ENCODE assay signal across 8 cellular contexts in genomic region chr16:27174007-27174406, GRCh38. TPM values are rescaled to one million over a fixed set of nuclear protein-coding genes. Genes with fewer than 3 reads are reported as not detected.
DNase-seq lines count a peak whose midpoint lies in the region; ATAC-seq and TF ChIP-seq lines count a peak whose summit lies in the region.

No MANE protein-coding gene starts in this region.

- H3K4me1 ChIP-seq in heart right ventricle, result peaks cover 0 to 7% (median 0%) of the 10 kb centered on the region in 9 donors

- peaks cover 0 to 8% (median 0%) of the 10 kb centered on the region in 7 donors for H3K27me3 ChIP-seq in heart right ventricle

- no peak overlapping the region for H3K27ac ChIP-seq in heart right ventricle

- peak; percentile 63 for ATAC-seq in activated CD8-positive, alpha-beta T cell treated with anti-CD3 and anti-CD28 coated beads for 36 hours
- ATAC-seq in left colon, result peak; percentile 68
- ATAC-seq in heart right ventricle, result no peak
- ATAC-seq in GM19351 (IDR thresholded peaks at IDR 0.05; ENCODE audit: unreplicated experiment), result no peak

- CTCF ChIA-PET in activated CD8-positive, alpha-beta T cell treated with anti-CD3 and anti-CD28 coated beads for 36 hours (lab: Charles Lee), result interaction anchor here (1.0 to 2.2 kb wide), 9 partner anchors 22 to 283 kb away, joined by 3 to 11 read pairs (median 4); no protein-coding TSS in a partner anchor

- H3K4me3 ChIP-seq in heart right ventricle, result no peak overlapping the region

- POLR2A ChIA-PET in activated CD8-positive, alpha-beta T cell treated with anti-CD3 and anti-CD28 coated beads for 36 hours (lab: Charles Lee), result interaction anchor here (0.6 to 1.8 kb wide), 7 partner anchors 12 to 233 kb away, joined by 3 to 6 read pairs (median 4); no protein-coding TSS in a partner anchor

- H3K27ac Mint-ChIP-seq in activated CD8-positive, alpha-beta T cell treated with anti-CD3 and anti-CD28 coated beads for 36 hours, result peak overlapping the region; percentile 79

- 38 to 41% methylated on average over 8 of the region's 8 CpGs for WGBS in heart right ventricle, 2 donors

- peak; percentile 53 for DNase-seq in CMK (ENCODE audit: low read depth)
- peak; percentile 75 for DNase-seq in NCI-H510A treated with DMSO at 0.1 percent for 48 hours (lab: John Stamatoyannopoulos, UW)
- DNase-seq in activated CD8-positive, alpha-beta T cell treated with anti-CD3 and anti-CD28 coated beads for 36 hours, result peak; percentile 83
- peak; percentile 31 to 41 for DNase-seq in left colon
- DNase-seq in H4 (ENCODE audit: low spot score), result no peak
- DNase-seq in mesenteric fat pad (ENCODE audit: low spot score), result no peak
- DNase-seq in heart right ventricle, result no peak

- H3K4me3 Mint-ChIP-seq in activated CD8-positive, alpha-beta T cell treated with anti-CD3 and anti-CD28 coated beads for 36 hours, result no peak overlapping the region

- no peaks in the 10 kb centered on the region for H3K36me3 ChIP-seq in heart right ventricle

- peaks cover 14% of the 10 kb centered on the region for H3K9me3 Mint-ChIP-seq in activated CD8-positive, alpha-beta T cell treated with anti-CD3 and anti-CD28 coated beads for 36 hours

- peaks cover 0 to 9% (median 0%) of the 10 kb centered on the region in 11 donors for H3K9me3 ChIP-seq in heart right ventricle

- intact Hi-C loops in activated CD8-positive, alpha-beta T cell treated with anti-CD3 and anti-CD28 coated beads for 36 hours (cut with micrococcal nuclease), result loop anchor here (5.0 kb wide), 2 partner anchors 63 to 193 kb away; no protein-coding TSS in a partner anchor
- intact Hi-C loops in left colon (cut with DNase I, micrococcal nuclease), result no loop called here
- intact Hi-C loops in heart right ventricle (cut with DNase I), result no loop called here

- no peaks in the 10 kb centered on the region for H3K27me3 Mint-ChIP-seq in activated CD8-positive, alpha-beta T cell treated with anti-CD3 and anti-CD28 coated beads for 36 hours

- H3K4me1 Mint-ChIP-seq in activated CD8-positive, alpha-beta T cell treated with anti-CD3 and anti-CD28 coated beads for 36 hours (ENCODE audit: low read depth), result peaks cover 82% of the 10 kb centered on the region

- peaks cover 3% of the 10 kb centered on the region for H3K36me3 Mint-ChIP-seq in activated CD8-positive, alpha-beta T cell treated with anti-CD3 and anti-CD28 coated beads for 36 hours (ENCODE audit: low read depth)

- no peak for TF ChIP-seq CTCF in activated CD8-positive, alpha-beta T cell treated with anti-CD3 and anti-CD28 coated beads for 36 hours (IDR thresholded peaks at IDR 0.05)
- no peak for TF ChIP-seq CTCF in heart right ventricle (IDR thresholded peaks at IDR 0.05)

RNA-seq across cellular contexts. Expression of gene KDM8, which starts 29.3 kb away (rescaled TPM):
- 10 to 100 TPM; 10.9 to 12.7 TPM for total RNA-seq in activated CD8-positive, alpha-beta T cell treated with anti-CD3 and anti-CD28 coated beads for 36 hours
- total RNA-seq in left colon (1 to 10 TPM; 8.8 to 9.6 TPM), mesenteric fat pad (3.5 TPM), heart right ventricle (1 to 10 TPM; 2.6 to 4.5 (median 3.3) TPM)
- 3.6 and 5.0 TPM in 2 replicates for total RNA-seq in H4 (2014; rRNA removed; shearing (Covaris generic))
- polyA plus RNA-seq in heart right ventricle, result 1 to 10 TPM; 1.5 to 5.8 TPM

Comparison
In these comparisons a context has a peak if more than half of its experiments do, and no peak if none do; other contexts are left out.
1. DNase-seq: peak in CMK (single experiment), NCI-H510A treated with DMSO at 0.1 percent for 48 hours (single experiment), activated CD8-positive, alpha-beta T cell treated with anti-CD3 and anti-CD28 coated beads for 36 hours (single experiment) and left colon (2 of 2); none in H4 (single experiment), mesenteric fat pad (single experiment) and heart right ventricle (0 of 2).
2. ATAC-seq: peak in activated CD8-positive, alpha-beta T cell treated with anti-CD3 and anti-CD28 coated beads for 36 hours (single experiment) and left colon (single experiment); none in heart right ventricle (0 of 8) and GM19351 (single experiment).